Comparison of ENCODE assay signal across 10 cellular contexts in the genomic region with DNA sequence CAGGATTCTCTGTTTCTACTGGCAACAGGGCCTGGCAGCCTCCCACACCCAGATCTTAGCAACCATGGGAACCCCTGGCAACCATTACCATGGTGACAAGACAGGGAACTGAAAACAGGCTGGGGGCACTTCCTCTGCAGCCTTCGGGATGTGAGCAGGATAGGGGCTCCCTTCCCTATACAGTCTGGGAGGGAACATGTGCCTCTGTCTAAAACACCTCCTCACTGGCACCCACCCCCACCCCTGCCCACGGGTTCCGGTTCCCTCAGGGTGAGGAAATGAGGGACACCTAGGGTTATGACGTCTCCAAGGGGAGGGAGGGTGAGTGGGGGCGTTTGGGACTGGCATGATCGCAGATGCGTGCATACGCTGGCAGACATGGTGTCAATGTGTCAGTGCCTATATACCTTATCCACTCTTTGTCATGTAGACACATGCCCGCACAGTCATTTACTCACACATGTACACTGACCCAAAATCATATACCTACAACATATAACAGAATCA. TPM values are rescaled to one million over a fixed set of nuclear protein-coding genes. Genes with fewer than 3 reads are reported as not detected.
A peak's percentile ranks its signal among the peaks of the same experiment; 100 is the strongest.
DNase-seq lines count a peak whose midpoint lies in the region; ATAC-seq, FAIRE-seq and TF ChIP-seq lines count a peak whose summit lies in the region.
"Had no signal": no experiment of that assay in that cellular context is flagged by ENCODE, and none has a peak within 500 bp of the region (broad histone marks: within the 10 kb centered on the region; RNA-seq: fewer than 3 reads in every experiment).

No MANE protein-coding gene starts in this region.

- H3K4me1 Mint-ChIP-seq in astrocyte (ENCODE audit: low read depth, unreplicated experiment) (peaks cover 10% of the 10 kb centered on the region), Calu3 (ENCODE audit: low read depth, unreplicated experiment) (peaks cover 22% of the 10 kb centered on the region)

- no peak for ATAC-seq in GM21737 (IDR thresholded peaks at IDR 0.05; ENCODE audit: unreplicated experiment)
- ATAC-seq: A549 had no signal

- H3K9me3 Mint-ChIP-seq in astrocyte (ENCODE audit: unreplicated experiment) (no peaks in the 10 kb centered on the region), Calu3 (ENCODE audit: low read depth, unreplicated experiment) (no peaks in the 10 kb centered on the region)

- no peak overlapping the region for H3K4me3 ChIP-seq in astrocyte (ENCODE audit: insufficient read depth, low read depth, low read length)
- H3K4me3 ChIP-seq in neutrophil (ENCODE audit: low read depth in 1 of 2, low read length in 1 of 2): no peak overlapping the region
- H3K4me3 ChIP-seq in lower leg skin (ENCODE audit: low read depth, poor library complexity, severe bottlenecking): no peak overlapping the region
- H3K4me3 ChIP-seq: A549 had no signal

- TF ChIP-seq CTCF in astrocyte (IDR thresholded peaks at IDR 0.05; ENCODE audit: insufficient read depth, low read depth, low read length): no peak
- no peak for TF ChIP-seq CTCF in neutrophil (IDR thresholded peaks at IDR 0.05)
- no peak for TF ChIP-seq CTCF in Calu3 (IDR thresholded peaks at IDR 0.05; ENCODE audit: unreplicated experiment)
- no peak for TF ChIP-seq CTCF in lower leg skin (IDR thresholded peaks at IDR 0.05)

- FAIRE-seq in astrocyte (lab: Jason Lieb, UNC): no peak
- FAIRE-seq: A549 had no signal

- TF ChIP-seq POLR2A in lower leg skin (IDR thresholded peaks at IDR 0.05): no peak

- no peaks in the 10 kb centered on the region for H3K79me2 ChIP-seq in astrocyte (ENCODE audit: insufficient read depth, low read length)

- no peaks in the 10 kb centered on the region for H3K9me3 ChIP-seq in astrocyte (ENCODE audit: insufficient read depth, low read depth, low read length)
- no peaks in the 10 kb centered on the region for H3K9me3 ChIP-seq in neutrophil
- H3K9me3 ChIP-seq: A549 had no signal

- H3K36me3 ChIP-seq in astrocyte (ENCODE audit: insufficient read depth, low read length) (no peaks in the 10 kb centered on the region), neutrophil (no peaks in the 10 kb centered on the region)

- H3K27me3 Mint-ChIP-seq in astrocyte (ENCODE audit: low read depth, unreplicated experiment) (peaks cover 14% of the 10 kb centered on the region), Calu3 (ENCODE audit: unreplicated experiment) (peaks cover 73% of the 10 kb centered on the region)

- no TSS peak for BruUV-seq in Calu3 (replicated peaks; lab: Mats Ljungman, UMichigan)

- H3K27ac ChIP-seq in astrocyte (ENCODE audit: low read depth, low read length) (no peak overlapping the region), neutrophil (peak overlapping the region; percentile 55)
- H3K27ac ChIP-seq: A549 had no signal

- H3K36me3 Mint-ChIP-seq in astrocyte (ENCODE audit: low read depth, unreplicated experiment) (peaks cover 2% of the 10 kb centered on the region), Calu3 (ENCODE audit: insufficient read depth, unreplicated experiment) (peaks cover 31% of the 10 kb centered on the region)

- no peak overlapping the region for H3K9ac ChIP-seq in astrocyte (ENCODE audit: low read length)

- 17 to 33% methylated on average over 9 of the region's 9 CpGs for WGBS in lower leg skin, 2 donors

- CTCF ChIA-PET in Calu3 (lab: Charles Lee): interaction anchor here (0.5 kb wide), 1 partner anchor 110 kb away, joined by 3 read pairs; a partner anchor contains a TSS

- peaks cover 4% of the 10 kb centered on the region for H3K27me3 ChIP-seq in astrocyte (ENCODE audit: insufficient read depth, low read length)
- peaks cover 45% of the 10 kb centered on the region for H3K27me3 ChIP-seq in neutrophil

- H3K4me1 ChIP-seq in astrocyte (ENCODE audit: insufficient read depth, low read length) (peaks cover 19% of the 10 kb centered on the region), neutrophil (ENCODE audit: control insufficient read depth in 1 of 2, insufficient read depth in 1 of 2, low read depth in 1 of 2, low read length in 1 of 2) (peaks cover 78 to 86% of the 10 kb centered on the region in 2 experiments)

- DNase-seq in NCI-H1436 (lab: John Stamatoyannopoulos, UW): peak; percentile 52
- no peak for DNase-seq in NCI-H1436 treated with DMSO at 0.1 percent for 48 hours (lab: John Stamatoyannopoulos, UW)
- peak; percentile 58 for DNase-seq in SK-N-DZ (ENCODE audit: low spot score)
- peak; percentile 18 for DNase-seq in astrocyte (ENCODE audit: low read depth)
- no peak for DNase-seq in Calu3
- no peak for DNase-seq in lower leg skin (ENCODE audit: low spot score in 2 of 2)

- H3K27ac Mint-ChIP-seq in astrocyte (ENCODE audit: unreplicated experiment) (peak overlapping the region; percentile 75), Calu3 (ENCODE audit: unreplicated experiment) (no peak overlapping the region)

- no peaks in the 10 kb centered on the region for H4K20me1 ChIP-seq in astrocyte (ENCODE audit: insufficient read depth, low read length)

- H2AFZ ChIP-seq in astrocyte (ENCODE audit: low read depth, low read length): no peak overlapping the region

- H3K4me3 Mint-ChIP-seq in astrocyte (ENCODE audit: unreplicated experiment) (no peak overlapping the region), Calu3 (ENCODE audit: low read depth, unreplicated experiment) (no peak overlapping the region)

- no peak overlapping the region for H3K4me2 ChIP-seq in astrocyte (ENCODE audit: low read length)
- H3K4me2 ChIP-seq: A549 had no signal

- intact Hi-C loops in Calu3 (cut with micrococcal nuclease; ENCODE audit: unreplicated experiment): loop anchor here (5.0 kb wide), 1 partner anchor 224 kb away; no protein-coding TSS in a partner anchor
- intact Hi-C loops in lower leg skin (cut with DNase I; ENCODE audit: low total_unique reads): loop anchor here (10.0 kb wide), 1 partner anchor 82 kb away; no protein-coding TSS in a partner anchor

RNA-seq across cellular contexts. Expression of a gene that starts 3.0 kb away (rescaled TPM):
- 20.8 and 20.9 TPM in 2 replicates for polyA plus RNA-seq in SK-N-DZ (2014; cell fraction: cytosol; rRNA removed)
- 10.5 and 15.5 TPM in 2 replicates for polyA plus RNA-seq in SK-N-DZ (2014; cell fraction: nucleus; rRNA removed)
- total RNA-seq in astrocyte (27.3 and 27.8 TPM in 2 replicates), Calu3 (2022) (1.5 and 3.1 TPM in 2 replicates), lower leg skin (1 to 10 TPM; 1.1 to 3.7 (median 1.9) TPM)

RNA-seq across cellular contexts. Expression of a gene that starts 28.5 kb away (rescaled TPM):
- polyA plus RNA-seq in SK-N-DZ (2014; cell fraction: cytosol; rRNA removed): not detected in 2 replicates
- 0.07 TPM in 1 of 2 replicates, not detected in the other for polyA plus RNA-seq in SK-N-DZ (2014; cell fraction: nucleus; rRNA removed)
- total RNA-seq in astrocyte (0.07 and 0.16 TPM in 2 replicates), Calu3 (2022) (not detected in 2 replicates), lower leg skin (1 to 10 TPM in 2 of 4 donors, under 1 TPM in 2; 0.44 to 2.7 (median 1.5) TPM)
- total RNA-seq: LHCN-M2 had no signal
- polyA plus RNA-seq: A549 had no signal

Comparison
In these comparisons a context has a peak if more than half of its experiments do, and no peak if none do; other contexts are left out.
1. DNase-seq: peak in NCI-H1436 (single experiment), SK-N-DZ (single experiment) and astrocyte (single experiment); none in NCI-H1436 treated with DMSO at 0.1 percent for 48 hours (single experiment), Calu3 (single experiment) and lower leg skin (0 of 2).